ENCODE assay signal across 24 cellular contexts in the genomic region with DNA sequence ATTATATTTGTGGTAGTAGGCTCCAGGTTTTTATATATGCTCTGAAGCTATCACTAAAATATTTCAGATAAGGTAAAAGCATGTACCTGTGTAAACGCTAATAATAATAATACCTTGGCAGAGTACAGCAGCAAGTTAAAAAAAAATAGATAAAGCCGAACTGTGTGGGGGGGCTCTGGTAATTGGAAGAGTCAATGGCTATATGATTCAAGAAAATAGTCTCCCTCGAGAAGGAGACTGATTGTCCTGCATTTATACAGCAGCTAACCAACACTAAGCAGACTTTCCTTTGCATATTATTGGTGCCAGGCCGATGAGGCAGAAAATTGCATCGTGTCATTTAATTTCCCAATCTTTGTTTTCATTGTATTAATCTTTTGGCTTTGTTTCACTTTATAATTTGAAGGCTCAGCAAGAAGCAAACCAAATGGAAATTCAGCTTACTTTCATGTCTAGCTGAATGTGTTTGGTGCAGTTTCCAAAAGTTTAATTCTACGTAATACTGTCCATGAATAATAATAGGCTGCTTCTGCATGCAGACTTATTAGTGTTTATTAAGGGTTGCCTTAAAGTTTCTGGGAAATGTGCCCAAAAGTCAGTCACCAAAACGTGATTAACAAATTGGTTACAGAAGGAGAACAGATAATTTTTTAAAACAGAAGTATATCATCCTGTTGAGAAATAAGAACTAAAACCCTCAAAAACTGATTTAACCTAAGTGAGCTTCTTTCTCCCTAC.
DNase-seq lines count a peak whose midpoint lies in the region; FAIRE-seq and TF ChIP-seq lines count a peak whose summit lies in the region.
"Had no signal": no experiment of that assay in that cellular context is flagged by ENCODE, and none has a peak within 500 bp of the region (broad histone marks: within the 10 kb centered on the region; RNA-seq: fewer than 3 reads in every experiment).

No MANE protein-coding gene starts in this region.

- no peaks in the 10 kb centered on the region for H3K27me3 Mint-ChIP-seq in mesothelial cell of epicardium (ENCODE audit: low read depth)
- H3K27me3 Mint-ChIP-seq in CD4-positive, alpha-beta memory T cell = peaks cover 4% of the 10 kb centered on the region in 2 donors
- H3K27me3 Mint-ChIP-seq: CD4-positive, alpha-beta T cell had no signal

- CTCF ChIA-PET in CD4-positive, alpha-beta memory T cell (lab: Charles Lee; ENCODE audit: partially characterized antibody) = no interaction called here

- no peaks in the 10 kb centered on the region for H3K36me3 Mint-ChIP-seq in mesothelial cell of epicardium
- H3K36me3 Mint-ChIP-seq in CD4-positive, alpha-beta memory T cell = no peaks in the 10 kb centered on the region
- H3K36me3 Mint-ChIP-seq: activated CD4-positive, alpha-beta memory T cell treated with anti-CD3 and anti-CD28 coated beads for 36 hours; T-cell had no signal

- H3K4me1 Mint-ChIP-seq in mesothelial cell of epicardium = peaks cover 49% of the 10 kb centered on the region
- H3K4me1 Mint-ChIP-seq in CD4-positive, alpha-beta memory T cell = no peaks in the 10 kb centered on the region
- H3K4me1 Mint-ChIP-seq: central memory CD8-positive, alpha-beta T cell; T-cell had no signal

- TF ChIP-seq CTCF in coronary artery (IDR thresholded peaks at IDR 0.05) (no peak), mesothelial cell of epicardium (IDR thresholded peaks at IDR 0.05; ENCODE audit: unreplicated experiment) (no peak), D721Med (IDR thresholded peaks at IDR 0.05; ENCODE audit: insufficient read depth, missing control alignments) (no peak)

- peak; percentile 37 for DNase-seq in M059J (ENCODE audit: low read depth)
- DNase-seq in coronary artery (ENCODE audit: low spot score) = no peak
- no peak for DNase-seq in mesothelial cell of epicardium (ENCODE audit: low spot score in 2 of 2, unreplicated experiment in 2 of 2)
- DNase-seq in CD4-positive, alpha-beta memory T cell = no peak
- no peak for DNase-seq in GM19239 (ENCODE audit: insufficient read length, low spot score)
- DNase-seq in cerebellar cortex (ENCODE audit: low spot score) = no peak
- DNase-seq in D721Med (ENCODE audit: insufficient read length, low spot score) = no peak
- DNase-seq: activated CD4-positive, alpha-beta memory T cell treated with anti-CD3 and anti-CD28 coated beads for 36 hours; activated gamma-delta T cell treated with Interleukin-2 at 50 U/mL for 16 hours; amniotic stem cell; CD4-positive, alpha-beta T cell; DMS53; effector CD8-positive, alpha-beta T cell; glutamatergic neuron; NCI-H2107; NCI-H69; T-cell; testis had no signal

- no peak overlapping the region for H3K4me3 Mint-ChIP-seq in mesothelial cell of epicardium
- H3K4me3 Mint-ChIP-seq in CD4-positive, alpha-beta memory T cell = no peak overlapping the region
- H3K4me3 Mint-ChIP-seq: activated CD4-positive, alpha-beta memory T cell treated with anti-CD3 and anti-CD28 coated beads for 36 hours; CD4-positive, alpha-beta T cell; central memory CD8-positive, alpha-beta T cell; T-cell had no signal

- no peaks in the 10 kb centered on the region for H3K79me2 ChIP-seq in ACC112 (ENCODE audit: control insufficient read depth, insufficient read depth, low read length, unreplicated experiment)

- peaks cover 3% of the 10 kb centered on the region for H3K4me1 ChIP-seq in ACC112 (ENCODE audit: control insufficient read depth, insufficient read depth, low read length, unreplicated experiment)
- H3K4me1 ChIP-seq in CD4-positive, alpha-beta memory T cell (ENCODE audit: insufficient read depth, low read length) = no peaks in the 10 kb centered on the region

- FAIRE-seq in GM19239 (lab: Jason Lieb, UNC) (no peak), D721Med (lab: Jason Lieb, UNC) (no peak)
- FAIRE-seq: GM12892, HepG2 had no signal

- no peaks in the 10 kb centered on the region for H3K27me3 ChIP-seq in ACC112 (ENCODE audit: insufficient read depth, low read length)
- H3K27me3 ChIP-seq in CD4-positive, alpha-beta memory T cell (ENCODE audit: insufficient read depth, low read length) = no peaks in the 10 kb centered on the region
- H3K27me3 ChIP-seq: neutrophil, testis, vagina had no signal

- peak overlapping the region; percentile 11 for H2AFZ ChIP-seq in ACC112 (ENCODE audit: low read length, unreplicated experiment)

- H3K9me3 ChIP-seq in CD4-positive, alpha-beta memory T cell (ENCODE audit: control insufficient read depth in 1 of 2, low read length in 2 of 2) = no peaks in the 10 kb centered on the region
- H3K9me3 ChIP-seq: neutrophil, testis, vagina had no signal

- H3K4me3 ChIP-seq in ACC112 (ENCODE audit: low read depth, low read length) (peak overlapping the region; percentile 45), coronary artery (peak overlapping the region; percentile 28)
- no peak overlapping the region for H3K4me3 ChIP-seq in CD4-positive, alpha-beta memory T cell (ENCODE audit: low read length in 2 of 2)
- H3K4me3 ChIP-seq: testis, vagina had no signal

- no peak overlapping the region for H3K27ac ChIP-seq in ACC112 (ENCODE audit: low read depth, low read length)
- H3K27ac ChIP-seq in coronary artery = no peak overlapping the region
- no peak overlapping the region for H3K27ac ChIP-seq in CD4-positive, alpha-beta memory T cell (ENCODE audit: low read depth, low read length)
- H3K27ac ChIP-seq: neutrophil, testis, vagina had no signal

- no peaks in the 10 kb centered on the region for H3K36me3 ChIP-seq in ACC112 (ENCODE audit: insufficient read depth, low read length)
- no peaks in the 10 kb centered on the region for H3K36me3 ChIP-seq in CD4-positive, alpha-beta memory T cell (ENCODE audit: insufficient read depth, low read length)
- H3K36me3 ChIP-seq: neutrophil, vagina had no signal

- H3K27ac Mint-ChIP-seq in mesothelial cell of epicardium = peak overlapping the region; percentile 32
- no peak overlapping the region for H3K27ac Mint-ChIP-seq in CD4-positive, alpha-beta memory T cell
- H3K27ac Mint-ChIP-seq: activated CD4-positive, alpha-beta memory T cell treated with anti-CD3 and anti-CD28 coated beads for 36 hours; CD4-positive, alpha-beta T cell; T-cell had no signal

- POLR2A ChIA-PET in CD4-positive, alpha-beta memory T cell (lab: Charles Lee; ENCODE audit: partially characterized antibody) = no interaction called here

- intact Hi-C loops in CD4-positive, alpha-beta memory T cell (cut with micrococcal nuclease) = no loop called here

- H3K9me3 Mint-ChIP-seq in mesothelial cell of epicardium = peaks cover 5% of the 10 kb centered on the region
- H3K9me3 Mint-ChIP-seq in CD4-positive, alpha-beta memory T cell = no peaks in the 10 kb centered on the region
- H3K9me3 Mint-ChIP-seq: activated CD4-positive, alpha-beta memory T cell treated with anti-CD3 and anti-CD28 coated beads for 36 hours; CD4-positive, alpha-beta T cell; central memory CD8-positive, alpha-beta T cell; T-cell had no signal

Comparison
In these comparisons a context has a peak if more than half of its experiments do, and no peak if none do; other contexts are left out.
1. H3K4me3 ChIP-seq: peak in ACC112 (single experiment) and coronary artery (single experiment); none in CD4-positive, alpha-beta memory T cell (0 of 2).